8 cellular contexts compared by ENCODE assay signal in genomic region chr11:44899959-44900358, GRCh38. TPM values are rescaled to one million over a fixed set of nuclear protein-coding genes. Genes with fewer than 3 reads are reported as not detected.
A peak's percentile ranks its signal among the peaks of the same experiment; 100 is the strongest.
DNase-seq lines count a peak whose midpoint lies in the region; ATAC-seq and TF ChIP-seq lines count a peak whose summit lies in the region.

No MANE protein-coding gene starts in this region.

- peak; percentile 78 for DNase-seq in ELF-1 (ENCODE audit: low read depth, low spot score)
- peak; percentile 84 for DNase-seq in Jurkat, Clone E6-1 (ENCODE audit: low read depth, low spot score)
- peak; percentile 27 to 41 for DNase-seq in activated T-cell treated with anti-CD3 and anti-CD28 coated beads, Interleukin-2, amount 50 U/mL, for 72 hours
- DNase-seq in left kidney (ENCODE audit: low read depth, low spot score), result peak; percentile 61
- DNase-seq in cerebellar cortex (ENCODE audit: low spot score), result no peak
- DNase-seq in smooth muscle cell (lab: John Stamatoyannopoulos, UW; ENCODE audit: unreplicated experiment), result no peak
- no peak for DNase-seq in epidermal melanocyte (ENCODE audit: insufficient read length, low spot score)

- no peak overlapping the region for H3K27ac ChIP-seq in smooth muscle cell (ENCODE audit: low read depth)

- ATAC-seq in activated T-cell treated with anti-CD3 and anti-CD28 coated beads, Interleukin-2, amount 50 U/mL, for 72 hours (replicated peaks in 1 of 2), result peak in 1 of 2 donors; percentile 64
- ATAC-seq in GM21619 (IDR thresholded peaks at IDR 0.05; ENCODE audit: unreplicated experiment), result no peak

- H3K27me3 ChIP-seq in smooth muscle cell (ENCODE audit: low read depth), result no peaks in the 10 kb centered on the region

- H3K36me3 Mint-ChIP-seq in activated T-cell treated with anti-CD3 and anti-CD28 coated beads, Interleukin-2, amount 50 U/mL, for 72 hours (ENCODE audit: insufficient read depth in 2 of 2), result no peaks in the 10 kb centered on the region

- no peaks in the 10 kb centered on the region for H3K27me3 Mint-ChIP-seq in activated T-cell treated with anti-CD3 and anti-CD28 coated beads, Interleukin-2, amount 50 U/mL, for 72 hours (ENCODE audit: low read depth)

- H3K9me3 Mint-ChIP-seq in activated T-cell treated with anti-CD3 and anti-CD28 coated beads, Interleukin-2, amount 50 U/mL, for 72 hours, result peaks cover 0 to 2% of the 10 kb centered on the region in 2 donors

- no peaks in the 10 kb centered on the region for H4K20me1 ChIP-seq in smooth muscle cell (ENCODE audit: low read depth)

- H3K27ac Mint-ChIP-seq in activated T-cell treated with anti-CD3 and anti-CD28 coated beads, Interleukin-2, amount 50 U/mL, for 72 hours, result no peak overlapping the region

- H3K79me2 ChIP-seq in smooth muscle cell (ENCODE audit: low read depth), result no peaks in the 10 kb centered on the region

- TF ChIP-seq CTCF in smooth muscle cell (IDR thresholded peaks at IDR 0.05; ENCODE audit: borderline replicate concordance, insufficient read depth, poor library complexity, severe bottlenecking), result no peak

- H3K4me1 Mint-ChIP-seq in activated T-cell treated with anti-CD3 and anti-CD28 coated beads, Interleukin-2, amount 50 U/mL, for 72 hours (ENCODE audit: low read depth), result no peaks in the 10 kb centered on the region

- H3F3A ChIP-seq in smooth muscle cell (ENCODE audit: low read depth), result no peaks in the 10 kb centered on the region

- no peaks in the 10 kb centered on the region for H3K4me1 ChIP-seq in smooth muscle cell (ENCODE audit: low read depth)

- H3K4me3 Mint-ChIP-seq in activated T-cell treated with anti-CD3 and anti-CD28 coated beads, Interleukin-2, amount 50 U/mL, for 72 hours, result no peak overlapping the region

- H3K4me2 ChIP-seq in smooth muscle cell, result no peak overlapping the region

- no peaks in the 10 kb centered on the region for H3K9me3 ChIP-seq in smooth muscle cell (replicated peaks; ENCODE audit: low read depth)

- no peak overlapping the region for H2AFZ ChIP-seq in smooth muscle cell (ENCODE audit: low read depth)

- WGBS in smooth muscle cell (ENCODE audit: low lambda C conversion rate), result 90% methylated on average over 3 of the region's 3 CpGs

- H3K9ac ChIP-seq in smooth muscle cell (ENCODE audit: low read depth), result no peak overlapping the region

- no peaks in the 10 kb centered on the region for H3K36me3 ChIP-seq in smooth muscle cell (ENCODE audit: low read depth)

- no peak overlapping the region for H3K4me3 ChIP-seq in Jurkat, Clone E6-1 (ENCODE audit: low read length)
- H3K4me3 ChIP-seq in smooth muscle cell, result no peak overlapping the region

RNA-seq across cellular contexts. Expression of gene TP53I11, which starts 50.7 kb away (rescaled TPM):
- polyA plus RNA-seq in Jurkat, Clone E6-1 (2012; ENCODE audit: insufficient read depth, insufficient read length), result 58.8 TPM
- total RNA-seq in activated T-cell treated with anti-CD3 and anti-CD28 coated beads, Interleukin-2, amount 50 U/mL, for 72 hours, result 10 to 100 TPM; 15.3 to 20.0 TPM
- 14.2 and 22.0 TPM in 2 replicates for total RNA-seq in smooth muscle cell
- 53.9 and 61.2 TPM in 2 replicates for polyA plus RNA-seq in smooth muscle cell

Comparison
In these comparisons a context has a peak if more than half of its experiments do, and no peak if none do; other contexts are left out.
1. DNase-seq: peak in ELF-1 (single experiment), Jurkat, Clone E6-1 (single experiment), activated T-cell treated with anti-CD3 and anti-CD28 coated beads, Interleukin-2, amount 50 U/mL, for 72 hours (2 of 2) and left kidney (single experiment); none in cerebellar cortex (single experiment), smooth muscle cell (single experiment) and epidermal melanocyte (single experiment).